Comparison of ENCODE assay signal across 10 cellular contexts in genomic region chr2:207150294-207150693, GRCh38. TPM values are rescaled to one million over a fixed set of nuclear protein-coding genes. Genes with fewer than 3 reads are reported as not detected.
DNase-seq lines count a peak whose midpoint lies in the region; ATAC-seq and TF ChIP-seq lines count a peak whose summit lies in the region.
"Had no signal": no experiment of that assay in that cellular context is flagged by ENCODE, and none has a peak within 500 bp of the region (broad histone marks: within the 10 kb centered on the region; RNA-seq: fewer than 3 reads in every experiment).

No MANE protein-coding gene starts in this region.

- peak overlapping the region; percentile 49 for H3K4me3 Mint-ChIP-seq in activated B cell treated with CpG ODN at 0.5 μM for 24 hours

- intact Hi-C loops in activated B cell treated with CpG ODN at 0.5 μM for 24 hours (cut with micrococcal nuclease): no loop called here
- intact Hi-C loops in lower leg skin (cut with DNase I; ENCODE audit: low total_unique reads): no loop called here

- H3K4me3 ChIP-seq in neural cell (ENCODE audit: low read length) (peak overlapping the region; percentile 43), lower leg skin (ENCODE audit: low read depth, poor library complexity, severe bottlenecking) (no peak overlapping the region)
- H3K4me3 ChIP-seq: skin epidermis had no signal

- peaks cover 100% of the 10 kb centered on the region for H3K79me2 ChIP-seq in neural cell (replicated peaks; ENCODE audit: insufficient read depth, low read length)

- no peaks in the 10 kb centered on the region for H3K27me3 ChIP-seq in neural cell (ENCODE audit: insufficient read depth, low read depth, low read length)

- peaks cover 75% of the 10 kb centered on the region for H4K20me1 ChIP-seq in neural cell (ENCODE audit: insufficient read depth)

- no peak for TF ChIP-seq EP300 in neural cell (conservative IDR thresholded peaks at IDR 0.05; ENCODE audit: poor library complexity, severe bottlenecking)

- CTCF ChIA-PET in activated B cell treated with CpG ODN at 0.5 μM for 24 hours (lab: Charles Lee): no interaction called here

- in situ Hi-C loops in G401 (cut with HindIII; ENCODE audit: low sequenced_read_pairs): no loop called here

- no peak overlapping the region for H2AFZ ChIP-seq in neural cell (ENCODE audit: low read depth, low read length)

- H3K9me3 ChIP-seq in neural cell (ENCODE audit: low read length): no peaks in the 10 kb centered on the region

- peak overlapping the region; percentile 20 for H3K9ac ChIP-seq in neural cell (ENCODE audit: low read length)

- no peak for TF ChIP-seq POLR2A in lower leg skin (IDR thresholded peaks at IDR 0.05)

- no peak overlapping the region for H3K27ac ChIP-seq in neural cell (ENCODE audit: low read length)

- TF ChIP-seq CTCF in activated B cell treated with CpG ODN at 0.5 μM for 24 hours (IDR thresholded peaks at IDR 0.05) (no peak), neural cell (IDR thresholded peaks at IDR 0.05; ENCODE audit: poor library complexity, severe bottlenecking) (no peak), lower leg skin (IDR thresholded peaks at IDR 0.05) (no peak)

- peaks cover 8% of the 10 kb centered on the region for H3K36me3 ChIP-seq in neural cell (ENCODE audit: insufficient read depth, low read length)

- POLR2A ChIA-PET in activated B cell treated with CpG ODN at 0.5 μM for 24 hours (lab: Charles Lee): interaction anchor here (0.6 to 6.8 kb wide), 2 partner anchors 14 to 575 kb away, joined by 4 to 35 read pairs; partner anchors contain the start of gene KLF7

- no peak for TF ChIP-seq RAD21 in neural cell (conservative IDR thresholded peaks at IDR 0.05)

- DNase-seq in activated B cell treated with CpG ODN at 0.5 μM for 24 hours (no peak), G401 (ENCODE audit: low spot score) (no peak), DMS 273 treated with DMSO at 0.1 percent for 48 hours (lab: John Stamatoyannopoulos, UW) (no peak), lower leg skin (ENCODE audit: low spot score in 2 of 2) (no peak)
- DNase-seq: Calu3, NCI-H1048 had no signal

- ATAC-seq in GM18861 (IDR thresholded peaks at IDR 0.05; ENCODE audit: unreplicated experiment) (peak; percentile 28), HG02642 (IDR thresholded peaks at IDR 0.05; ENCODE audit: poor library complexity, unreplicated experiment) (peak; percentile 22), activated B cell treated with CpG ODN at 0.5 μM for 24 hours (ENCODE audit: low read depth) (no peak)

- H3K4me1 Mint-ChIP-seq in activated B cell treated with CpG ODN at 0.5 μM for 24 hours: peaks cover 77% of the 10 kb centered on the region

- H3K4me2 ChIP-seq in neural cell (ENCODE audit: low read length): peak overlapping the region; percentile 43

- WGBS in lower leg skin, 2 donors: 70% methylated on average over 5 of the region's 5 CpGs

- peak overlapping the region; percentile 62 for H3K27ac Mint-ChIP-seq in activated B cell treated with CpG ODN at 0.5 μM for 24 hours

- H3K27me3 Mint-ChIP-seq in activated B cell treated with CpG ODN at 0.5 μM for 24 hours: no peaks in the 10 kb centered on the region

- H3K9me2 ChIP-seq in neural cell (ENCODE audit: insufficient read depth, low read length): no peaks in the 10 kb centered on the region

- H3K36me3 Mint-ChIP-seq in activated B cell treated with CpG ODN at 0.5 μM for 24 hours (ENCODE audit: low read depth): peaks cover 16% of the 10 kb centered on the region

- H3K9me3 Mint-ChIP-seq in activated B cell treated with CpG ODN at 0.5 μM for 24 hours: no peaks in the 10 kb centered on the region

- H3F3A ChIP-seq in neural cell (ENCODE audit: insufficient read depth, low read length, poor library complexity, severe bottlenecking): no peaks in the 10 kb centered on the region

TF ChIP-seq in neural cell, 6 proteins besides CTCF, POLR2A, EP300 and RAD21:
- no peak for TF ChIP-seq REST (IDR thresholded peaks at IDR 0.05; ENCODE audit: borderline replicate concordance)
- no peak for TF ChIP-seq MXI1 (conservative IDR thresholded peaks at IDR 0.05; ENCODE audit: poor library complexity, severe bottlenecking)
- no peak for TF ChIP-seq SMC3 (conservative IDR thresholded peaks at IDR 0.05; ENCODE audit: poor library complexity)
- no peak for TF ChIP-seq POLR2AphosphoS5 (IDR thresholded peaks at IDR 0.05)
- no peak for TF ChIP-seq TAF1 (IDR thresholded peaks at IDR 0.05; ENCODE audit: low read depth)
- no peak for TF ChIP-seq EZH2 (IDR thresholded peaks at IDR 0.05; ENCODE audit: borderline replicate concordance, insufficient read depth, low read length, poor library complexity, severe bottlenecking)

RNA-seq across cellular contexts. Expression of gene KLF7, which starts 15.5 kb away (rescaled TPM):
- total RNA-seq in activated B cell treated with CpG ODN at 0.5 μM for 24 hours: 31.7 and 35.8 TPM in 2 replicates
- 28.1 and 31.5 TPM in 2 replicates for polyA plus RNA-seq in neural cell
- 102 and 141 TPM in 2 replicates for polyA minus RNA-seq in neural cell
- 1.2 and 1.7 TPM in 2 replicates for total RNA-seq in G401 (2014; rRNA removed; shearing (Covaris generic))
- 10 to 100 TPM; 10.7 to 26.4 (median 13.5) TPM for total RNA-seq in lower leg skin
